Comparison of ENCODE assay signal across 18 cellular contexts in the genomic region with DNA sequence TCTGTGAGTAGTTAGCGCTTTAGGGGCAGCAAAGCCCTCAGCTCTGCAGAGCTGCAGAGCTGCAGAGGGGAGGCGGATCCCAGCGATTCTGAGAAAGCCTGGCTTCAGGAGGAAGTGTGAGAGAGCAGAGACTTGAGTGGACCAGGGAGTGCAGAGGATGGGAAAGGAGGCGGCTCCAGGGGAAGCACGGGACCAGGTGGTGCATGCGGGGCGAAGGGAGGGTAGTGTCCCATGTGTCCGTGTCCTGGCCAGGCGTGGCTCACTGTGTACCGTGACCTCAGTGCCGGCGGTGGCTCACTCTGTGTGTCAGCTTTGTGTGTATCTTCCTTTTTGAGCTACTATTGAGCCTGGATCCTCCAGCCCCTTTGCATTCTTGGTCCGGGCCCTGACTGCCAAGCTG.
"Had no signal": no experiment of that assay in that cellular context is flagged by ENCODE, and none has a peak within 500 bp of the region (broad histone marks: within the 10 kb centered on the region; RNA-seq: fewer than 3 reads in every experiment).

No MANE protein-coding gene starts in this region.

- H3K9me3 Mint-ChIP-seq: activated CD4-positive, alpha-beta memory T cell treated with anti-CD3 and anti-CD28 coated beads for 36 hours; activated naive CD8-positive, alpha-beta T cell treated with anti-CD3 and anti-CD28 coated beads, Interleukin-2, amount 10 ng/mL, durations not matched to agents 7 days and 5 days; effector memory CD8-positive, alpha-beta T cell; naive thymus-derived CD8-positive, alpha-beta T cell had no signal

- H3K36me3 Mint-ChIP-seq: activated CD4-positive, alpha-beta memory T cell treated with anti-CD3 and anti-CD28 coated beads for 36 hours; activated naive CD8-positive, alpha-beta T cell treated with anti-CD3 and anti-CD28 coated beads, Interleukin-2, amount 10 ng/mL, durations not matched to agents 7 days and 5 days; naive thymus-derived CD8-positive, alpha-beta T cell had no signal

- H3K27me3 ChIP-seq: gastroesophageal sphincter, ovary, uterus had no signal

- H3K4me3 ChIP-seq: gastroesophageal sphincter, mucosa of descending colon, ovary, uterus had no signal

- H3K4me1 ChIP-seq: uterus had no signal

- H3K9me3 ChIP-seq: gastroesophageal sphincter, mucosa of descending colon, ovary, uterus had no signal

- ATAC-seq: effector memory CD8-positive, alpha-beta T cell; gastroesophageal sphincter; naive thymus-derived CD8-positive, alpha-beta T cell; stimulated activated naive CD8-positive, alpha-beta T cell treated with anti-CD3 and anti-CD28 coated beads, Interleukin-15, Interleukin-2, amounts not matched to agents 100 U/mL and 50 U/mL, for 24 hours had no signal

- H3K4me3 Mint-ChIP-seq: activated CD4-positive, alpha-beta memory T cell treated with anti-CD3 and anti-CD28 coated beads for 36 hours; activated naive CD8-positive, alpha-beta T cell treated with anti-CD3 and anti-CD28 coated beads, Interleukin-2, amount 10 ng/mL, durations not matched to agents 7 days and 5 days; naive thymus-derived CD8-positive, alpha-beta T cell had no signal

- H3K27ac ChIP-seq: epithelial cell of prostate, ovary, uterus had no signal

- H3K36me3 ChIP-seq: gastroesophageal sphincter, ovary, uterus had no signal

- DNase-seq: activated CD4-positive, alpha-beta memory T cell treated with anti-CD3 and anti-CD28 coated beads for 36 hours; activated CD4-positive, alpha-beta T cell treated with anti-CD3 and anti-CD28 coated beads for 1 hour; activated gamma-delta T cell treated with Interleukin-2 at 50 U/mL for 16 hours; activated naive CD8-positive, alpha-beta T cell treated with anti-CD3 and anti-CD28 coated beads, Interleukin-2, amount 10 ng/mL, durations not matched to agents 7 days and 5 days; activated T-cell treated with anti-CD3 and anti-CD28 coated beads, Interleukin-2, amount 50 U/mL, for 48 hours; central memory CD4-positive, alpha-beta T cell; effector memory CD8-positive, alpha-beta T cell; hippocampal formation; naive thymus-derived CD8-positive, alpha-beta T cell; ovary; stimulated activated CD4-positive, alpha-beta T cell treated with anti-CD3 and anti-CD28 coated beads, Interleukin-4, amount 100 ng/mL, for 1 hour; stimulated activated CD8-positive, alpha-beta memory T cell treated with anti-CD3 and anti-CD28 coated beads, Interleukin-4, amount 100 ng/mL, for 48 hours; stimulated activated naive CD8-positive, alpha-beta T cell treated with anti-CD3 and anti-CD28 coated beads, Interleukin-15, Interleukin-2, amounts not matched to agents 100 U/mL and 50 U/mL, for 24 hours; SW 1271; uterus had no signal

- H3K27ac Mint-ChIP-seq: activated CD4-positive, alpha-beta memory T cell treated with anti-CD3 and anti-CD28 coated beads for 36 hours; activated naive CD8-positive, alpha-beta T cell treated with anti-CD3 and anti-CD28 coated beads, Interleukin-2, amount 10 ng/mL, durations not matched to agents 7 days and 5 days had no signal
